ENCODE assay signal across 15 cellular contexts in genomic region chr5:154593091-154593490, GRCh38.
A peak's percentile ranks its signal among the peaks of the same experiment; 100 is the strongest.
DNase-seq lines count a peak whose midpoint lies in the region; FAIRE-seq and TF ChIP-seq lines count a peak whose summit lies in the region.
"Had no signal": no experiment of that assay in that cellular context is flagged by ENCODE, and none has a peak within 500 bp of the region (broad histone marks: within the 10 kb centered on the region; RNA-seq: fewer than 3 reads in every experiment).

No MANE protein-coding gene starts in this region.

- H3K36me3 ChIP-seq in MG63 (no peaks in the 10 kb centered on the region), mesenchymal stem cell (ENCODE audit: control insufficient read depth in 1 of 2, insufficient read depth in 2 of 2, low read depth in 1 of 2, low read length in 2 of 2) (no peaks in the 10 kb centered on the region), osteoblast (ENCODE audit: insufficient read depth, low read length) (no peaks in the 10 kb centered on the region)

- FAIRE-seq in H54 (lab: Jason Lieb, UNC): no peak

- no peak overlapping the region for H3K18ac ChIP-seq in mesenchymal stem cell (ENCODE audit: low read depth in 1 of 2, low read length in 2 of 2)

- no peak overlapping the region for H3K9ac ChIP-seq in mesenchymal stem cell (ENCODE audit: low read length)

- no peak overlapping the region for H3K4ac ChIP-seq in mesenchymal stem cell (ENCODE audit: low read depth in 1 of 2, low read length in 2 of 2)

- no peak overlapping the region for H2BK120ac ChIP-seq in mesenchymal stem cell (ENCODE audit: low read depth, low read length)

- no peak overlapping the region for H2AK5ac ChIP-seq in mesenchymal stem cell (ENCODE audit: low read length, severe bottlenecking)

- peaks cover 6% of the 10 kb centered on the region; the same call in 1 of the 2 replicates for H3K9me3 ChIP-seq in MG63
- no peaks in the 10 kb centered on the region for H3K9me3 ChIP-seq in mesenchymal stem cell (ENCODE audit: control insufficient read depth, low read length)
- no peaks in the 10 kb centered on the region for H3K9me3 ChIP-seq in osteoblast (ENCODE audit: low read depth, low read length)

- no peak overlapping the region for H4K91ac ChIP-seq in mesenchymal stem cell (ENCODE audit: low read length)

- H3K79me2 ChIP-seq in osteoblast (ENCODE audit: insufficient read depth, low read length): no peaks in the 10 kb centered on the region

- H2AFZ ChIP-seq in mesenchymal stem cell (ENCODE audit: low read depth, low read length) (no peak overlapping the region), osteoblast (ENCODE audit: low read length) (no peak overlapping the region)

- no peak for TF ChIP-seq POLR2A in H54 (IDR thresholded peaks at IDR 0.05; ENCODE audit: low read depth, low read length)

- H3K27me3 ChIP-seq in MG63: no peaks in the 10 kb centered on the region
- peaks cover 18 to 39% of the 10 kb centered on the region in 2 experiments for H3K27me3 ChIP-seq in mesenchymal stem cell (ENCODE audit: control insufficient read depth in 1 of 2, insufficient read depth in 1 of 2, low read length in 2 of 2)
- H3K27me3 ChIP-seq in osteoblast (ENCODE audit: insufficient read depth, low read length): peaks cover 4% of the 10 kb centered on the region

- TF ChIP-seq CTCF in choroid plexus epithelial cell (conservative IDR thresholded peaks at IDR 0.05; ENCODE audit: low read depth, low read length): no peak
- no peak for TF ChIP-seq CTCF in osteoblast (IDR thresholded peaks at IDR 0.05; ENCODE audit: extremely low read depth, low read depth, low read length)

- H3K4me1 ChIP-seq in mesenchymal stem cell (ENCODE audit: control insufficient read depth, insufficient read depth, low read depth, low read length) (no peaks in the 10 kb centered on the region), osteoblast (ENCODE audit: insufficient read depth, low read length) (no peaks in the 10 kb centered on the region)

- no peak overlapping the region for H3K23ac ChIP-seq in mesenchymal stem cell (ENCODE audit: low read length in 2 of 2)

- no peaks in the 10 kb centered on the region for H3K79me1 ChIP-seq in mesenchymal stem cell (replicated peaks; ENCODE audit: low read length, poor library complexity, severe bottlenecking)

- H3K27ac ChIP-seq in mesenchymal stem cell (ENCODE audit: low read length, poor library complexity, severe bottlenecking): no peak overlapping the region
- no peak overlapping the region for H3K27ac ChIP-seq in osteoblast (ENCODE audit: low read depth, low read length)
- H3K27ac ChIP-seq: C4-2B had no signal

- no peak overlapping the region for H4K8ac ChIP-seq in mesenchymal stem cell (ENCODE audit: low read length)

- no peak overlapping the region for H3K4me2 ChIP-seq in mesenchymal stem cell (ENCODE audit: low read length, poor library complexity, severe bottlenecking)
- no peak overlapping the region for H3K4me2 ChIP-seq in osteoblast (ENCODE audit: insufficient read depth, low read length)

- H2BK15ac ChIP-seq in mesenchymal stem cell (ENCODE audit: low read depth, poor library complexity, severe bottlenecking): no peak overlapping the region

- no peak overlapping the region for H3K14ac ChIP-seq in mesenchymal stem cell (ENCODE audit: low read length in 2 of 2)

- H3K4me3 ChIP-seq in MG63: no peak overlapping the region
- H3K4me3 ChIP-seq in choroid plexus epithelial cell (ENCODE audit: low read depth, low read length): no peak overlapping the region
- no peak overlapping the region for H3K4me3 ChIP-seq in mesenchymal stem cell (ENCODE audit: insufficient read depth in 1 of 2, low read depth in 1 of 2, low read length in 2 of 2)
- no peak overlapping the region for H3K4me3 ChIP-seq in osteoblast (ENCODE audit: insufficient read depth, low read length)

- H2BK12ac ChIP-seq in mesenchymal stem cell (ENCODE audit: low read length in 2 of 2): no peak overlapping the region

- H2BK5ac ChIP-seq in mesenchymal stem cell (ENCODE audit: low read depth, low read length, poor library complexity, severe bottlenecking): no peak overlapping the region

- H4K20me1 ChIP-seq in osteoblast (ENCODE audit: insufficient read depth, low read length): no peaks in the 10 kb centered on the region

- no CpG with 5 or more reads among the region's 2 CpGs for WGBS in mesenchymal stem cell

- DNase-seq in EH (ENCODE audit: low read depth): peak; percentile 57
- DNase-seq in MG63: peak; percentile 32
- peak; percentile 70 for DNase-seq in choroid plexus epithelial cell (ENCODE audit: low read depth)
- DNase-seq in mesenchymal stem cell: peak; percentile 54
- DNase-seq in DMS114 treated with DMSO at 0.1 percent for 48 hours (lab: John Stamatoyannopoulos, UW; ENCODE audit: unreplicated experiment): no peak
- DNase-seq in H54 (ENCODE audit: insufficient read length, low spot score): no peak
- no peak for DNase-seq in osteoblast (ENCODE audit: insufficient read length, low spot score, missing footprints)
- DNase-seq: DMS79 treated with DMSO at 0.1 percent for 48 hours; effector memory CD4-positive, alpha-beta T cell; islet precursor cell; MV-4-11; NCI-H748 treated with DMSO at 0.1 percent for 48 hours; RPMI8226; T-helper 1 cell had no signal

Comparison
In these comparisons a context has a peak if more than half of its experiments do, and no peak if none do; other contexts are left out.
1. DNase-seq: peak in EH (single experiment), MG63 (single experiment), choroid plexus epithelial cell (single experiment) and mesenchymal stem cell (single experiment); none in DMS114 treated with DMSO at 0.1 percent for 48 hours (single experiment), H54 (single experiment) and osteoblast (single experiment).